In the genomic region with DNA sequence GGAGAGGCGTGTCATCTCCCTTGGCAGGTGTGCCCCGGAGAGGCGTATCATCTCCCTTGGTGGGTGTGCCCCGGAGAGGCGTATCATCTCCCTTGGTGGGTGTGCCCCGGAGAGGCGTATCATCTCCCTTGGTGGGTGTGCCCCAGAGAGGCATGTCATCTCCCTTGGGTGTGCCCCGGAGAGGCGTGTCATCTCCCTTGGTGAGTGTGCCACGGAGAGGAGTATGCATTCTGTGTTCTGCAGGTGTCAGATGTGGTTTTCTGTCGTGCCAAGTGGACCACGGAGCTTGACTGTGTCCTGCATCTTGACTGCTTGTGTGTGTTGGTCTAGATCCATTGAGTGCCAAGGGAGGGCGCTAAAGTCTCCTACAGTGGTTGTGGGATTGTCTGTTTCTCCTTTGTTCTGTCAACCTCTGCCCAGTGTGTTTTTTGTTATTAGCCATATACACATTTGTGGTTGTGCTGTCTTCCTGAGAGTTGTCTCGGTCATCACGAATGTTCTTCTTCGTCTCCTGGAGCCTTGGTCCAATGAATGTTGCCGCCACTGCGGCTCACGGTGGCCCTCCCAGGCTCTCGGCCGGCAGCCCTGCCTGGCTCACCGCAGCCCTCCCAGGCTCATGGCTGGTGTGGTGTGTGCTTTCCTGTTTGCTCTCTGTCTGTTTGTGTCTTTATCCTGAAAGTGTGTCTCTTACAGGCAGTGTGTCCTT, we compare ENCODE assay signal across 11 cellular contexts.
DNase-seq lines count a peak whose midpoint lies in the region; ATAC-seq, FAIRE-seq and TF ChIP-seq lines count a peak whose summit lies in the region.
"Had no signal": no experiment of that assay in that cellular context is flagged by ENCODE, and none has a peak within 500 bp of the region (broad histone marks: within the 10 kb centered on the region; RNA-seq: fewer than 3 reads in every experiment).

No MANE protein-coding gene starts in this region.

- no peak for FAIRE-seq in RCC 7860 (lab: Jason Lieb, UNC)
- FAIRE-seq: A204.1 had no signal

- H3K4me3 ChIP-seq in OCI-LY7 (ENCODE audit: low read depth, low read length, poor library complexity, severe bottlenecking) = no peak overlapping the region
- no peak overlapping the region for H3K4me3 ChIP-seq in stomach smooth muscle (ENCODE audit: low read length in 2 of 2)

- H3K27me3 ChIP-seq in stomach smooth muscle (ENCODE audit: control insufficient read depth in 1 of 2, insufficient read depth in 2 of 2, low read length in 2 of 2) = no peaks in the 10 kb centered on the region

- H3K27ac ChIP-seq in OCI-LY7 (ENCODE audit: low read depth, low read length, poor library complexity, severe bottlenecking) = no peak overlapping the region
- peak overlapping the region; percentile 98 for H3K27ac ChIP-seq in stomach smooth muscle (ENCODE audit: low read length)

- H3K9me3 ChIP-seq in OCI-LY7 (ENCODE audit: low read length) = no peaks in the 10 kb centered on the region
- no peaks in the 10 kb centered on the region for H3K9me3 ChIP-seq in stomach smooth muscle (ENCODE audit: control insufficient read depth in 2 of 2, low read length in 2 of 2)

- H3K4me1 ChIP-seq in OCI-LY7 (ENCODE audit: insufficient read depth, low read length, poor library complexity, severe bottlenecking) = no peaks in the 10 kb centered on the region
- H3K4me1 ChIP-seq in stomach smooth muscle (ENCODE audit: control insufficient read depth, insufficient read depth, low read length) = peaks cover 82% of the 10 kb centered on the region

- no peaks in the 10 kb centered on the region for H3K79me2 ChIP-seq in OCI-LY7 (ENCODE audit: insufficient read depth, low read depth, low read length)

- TF ChIP-seq CTCF in OCI-LY7 (conservative IDR thresholded peaks at IDR 0.05; ENCODE audit: low read length) = peak; percentile 54

- DNase-seq in NCI-H748 (lab: John Stamatoyannopoulos, UW; ENCODE audit: unreplicated experiment) = peak; percentile 45
- DNase-seq in NCI-H748 treated with DMSO at 0.1 percent for 48 hours (lab: John Stamatoyannopoulos, UW) = no peak
- peak; percentile 10 for DNase-seq in OCI-LY7 (ENCODE audit: low spot score)
- DNase-seq in left cardiac atrium = peak; percentile 15
- DNase-seq in SIG-M5 treated with dmso at 0.1 percent for 504 hours (lab: John Stamatoyannopoulos, UW; ENCODE audit: unreplicated experiment) = no peak
- DNase-seq in RCC 7860 (ENCODE audit: low spot score) = no peak
- DNase-seq: cortex of kidney, NCI-H774 had no signal

- intact Hi-C loops in OCI-LY7 (cut with micrococcal nuclease; ENCODE audit: unreplicated experiment) (no loop called here), left cardiac atrium (cut with DNase I) (loop anchor here (5.0 to 10.0 kb wide), 4 partner anchors 42 to 117 kb away; partner anchors contain the start of gene INPP5A (in 1 of the 2))

- ATAC-seq in left cardiac atrium (no peak), GM21360 (IDR thresholded peaks at IDR 0.05; ENCODE audit: unreplicated experiment) (no peak)

- CTCF ChIA-PET in OCI-LY7 (lab: Charles Lee; ENCODE audit: unreplicated experiment) = no interaction called here

- no peak overlapping the region for H2AFZ ChIP-seq in OCI-LY7 (ENCODE audit: low read length)

- H3K4me2 ChIP-seq in OCI-LY7 (ENCODE audit: low read length) = no peak overlapping the region

- H4K20me1 ChIP-seq in OCI-LY7 (ENCODE audit: insufficient read depth, low read length) = no peaks in the 10 kb centered on the region; the same call in 1 of the 2 replicates

- H3K36me3 ChIP-seq in OCI-LY7 (ENCODE audit: insufficient read depth, low read length) (no peaks in the 10 kb centered on the region), stomach smooth muscle (ENCODE audit: control insufficient read depth in 2 of 2, insufficient read depth in 2 of 2, low read length in 2 of 2) (peaks cover 0 to 2% of the 10 kb centered on the region in 2 donors)

- no TSS peak for BruUV-seq in OCI-LY7 (replicated peaks; lab: Mats Ljungman, UMichigan)

- H3K9me2 ChIP-seq in OCI-LY7 (ENCODE audit: insufficient read depth, low read length) = no peaks in the 10 kb centered on the region

- no peak overlapping the region for H3K9ac ChIP-seq in stomach smooth muscle (ENCODE audit: low read length in 2 of 2)

- POLR2A ChIA-PET in OCI-LY7 (lab: Charles Lee) = no interaction called here

Comparison
In these comparisons a context has a peak if more than half of its experiments do, and no peak if none do; other contexts are left out.
1. DNase-seq: peak in NCI-H748 (single experiment), OCI-LY7 (single experiment) and left cardiac atrium (single experiment); none in NCI-H748 treated with DMSO at 0.1 percent for 48 hours (single experiment), SIG-M5 treated with dmso at 0.1 percent for 504 hours (single experiment) and RCC 7860 (single experiment).